ENCODE assay signal across 24 cellular contexts in the genomic region with DNA sequence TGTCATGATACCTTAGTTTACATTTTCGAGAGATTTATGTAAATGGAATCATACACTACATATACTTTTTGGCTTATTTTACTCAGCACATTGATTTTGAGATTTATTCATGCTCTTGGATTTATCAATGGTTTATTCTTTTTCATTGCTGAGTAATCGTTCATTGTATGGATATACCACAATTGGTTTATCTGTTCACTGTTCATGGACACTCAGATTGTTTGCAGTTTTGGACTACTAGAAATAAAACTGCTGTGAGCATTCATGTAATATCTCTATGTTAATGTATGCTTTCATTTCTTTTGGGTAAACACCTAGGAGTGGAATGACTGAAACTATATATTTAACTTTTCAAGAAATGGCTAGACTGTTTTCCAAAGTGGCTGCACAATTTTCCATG.
"Had no signal": no experiment of that assay in that cellular context is flagged by ENCODE, and none has a peak within 500 bp of the region (broad histone marks: within the 10 kb centered on the region; RNA-seq: fewer than 3 reads in every experiment).

No MANE protein-coding gene starts in this region.

- H3K36me3 ChIP-seq: colonic mucosa, esophagus muscularis mucosa, esophagus squamous epithelium, gastrocnemius medialis, gastroesophageal sphincter, heart left ventricle, heart right ventricle had no signal

- H3K9me3 ChIP-seq: colonic mucosa, esophagus squamous epithelium, gastrocnemius medialis, gastroesophageal sphincter had no signal

- DNase-seq: colonic mucosa; cortex of kidney; dermis blood vessel endothelial cell; dorsolateral prefrontal cortex; effector CD4-positive, alpha-beta T cell; effector CD8-positive, alpha-beta T cell; effector memory CD4-positive, alpha-beta T cell; effector memory CD8-positive, alpha-beta T cell; endodermal cell; erythroblast; esophagus squamous epithelium; foreskin fibroblast; foreskin keratinocyte; foreskin melanocyte; gastrocnemius medialis; glutamatergic neuron; head of caudate nucleus; heart left ventricle; heart right ventricle had no signal

- ATAC-seq: effector memory CD8-positive, alpha-beta T cell; esophagus mucosa; foreskin keratinocyte; gastrocnemius medialis; gastroesophageal sphincter; heart left ventricle; heart right ventricle had no signal

- H3K27ac ChIP-seq: colonic mucosa, coronary artery, dorsolateral prefrontal cortex, epithelial cell of prostate, esophagus muscularis mucosa, esophagus squamous epithelium, foreskin keratinocyte, gastrocnemius medialis, gastroesophageal sphincter, heart left ventricle, heart right ventricle had no signal

- H3K27me3 ChIP-seq: colonic mucosa, dorsolateral prefrontal cortex, esophagus muscularis mucosa, esophagus squamous epithelium, foreskin keratinocyte, gastrocnemius medialis, gastroesophageal sphincter, heart right ventricle had no signal

- H3K4me1 ChIP-seq: colonic mucosa, esophagus muscularis mucosa, esophagus squamous epithelium, foreskin keratinocyte, gastrocnemius medialis, gastroesophageal sphincter, heart left ventricle, heart right ventricle had no signal

- H3K4me3 ChIP-seq: colonic mucosa, coronary artery, dorsolateral prefrontal cortex, esophagus muscularis mucosa, esophagus squamous epithelium, gastrocnemius medialis, gastroesophageal sphincter, heart left ventricle, heart right ventricle had no signal
